9 cellular contexts compared by ENCODE assay signal in genomic region chr1:231612393-231613089, GRCh38. TPM values are rescaled to one million over a fixed set of nuclear protein-coding genes. Genes with fewer than 3 reads are reported as not detected.
DNase-seq lines count a peak whose midpoint lies in the region; ATAC-seq and TF ChIP-seq lines count a peak whose summit lies in the region.
"Had no signal": no experiment of that assay in that cellular context is flagged by ENCODE, and none has a peak within 500 bp of the region (broad histone marks: within the 10 kb centered on the region; RNA-seq: fewer than 3 reads in every experiment).

No MANE protein-coding gene starts in this region.

- TF ChIP-seq CTCF in OCI-LY7 (conservative IDR thresholded peaks at IDR 0.05; ENCODE audit: low read length): no peak
- TF ChIP-seq CTCF in osteocyte (IDR thresholded peaks at IDR 0.05): no peak

- H3K36me3 Mint-ChIP-seq in osteocyte (ENCODE audit: unreplicated experiment): peaks cover 3% of the 10 kb centered on the region

- intact Hi-C loops in OCI-LY7 (cut with micrococcal nuclease; ENCODE audit: unreplicated experiment): loop anchor here (5.0 kb wide), 1 partner anchor 635 kb away; the partner anchor contains the start of genes ARV1 and TTC13

- peak; percentile 78 for DNase-seq in OCI-LY7 (ENCODE audit: low spot score)
- DNase-seq in effector CD4-positive, alpha-beta T cell: peak; percentile 14
- DNase-seq in H7: no peak
- DNase-seq in NCI-H446 (lab: John Stamatoyannopoulos, UW): no peak
- no peak for DNase-seq in osteocyte (ENCODE audit: extremely low spot score, unreplicated experiment)
- DNase-seq in NCI-H524 (lab: John Stamatoyannopoulos, UW): no peak

- peaks cover 24% of the 10 kb centered on the region for H3K4me1 ChIP-seq in OCI-LY7 (ENCODE audit: insufficient read depth, low read length, poor library complexity, severe bottlenecking)

- H3K9me2 ChIP-seq in OCI-LY7 (ENCODE audit: insufficient read depth, low read length): no peaks in the 10 kb centered on the region

- no TSS peak for BruUV-seq in OCI-LY7 (replicated peaks; lab: Mats Ljungman, UMichigan)

- H3K27ac ChIP-seq in OCI-LY7 (ENCODE audit: low read depth, low read length, poor library complexity, severe bottlenecking): peak overlapping the region; percentile 26

- H3K27me3 Mint-ChIP-seq in osteocyte (ENCODE audit: unreplicated experiment): peaks cover 22% of the 10 kb centered on the region

- H3K27me3 ChIP-seq in H7 (ENCODE audit: control insufficient read depth, insufficient read depth, low read length): no peaks in the 10 kb centered on the region; the same call in 1 of the 2 replicates

- no peak overlapping the region for H3K27ac Mint-ChIP-seq in osteocyte (ENCODE audit: unreplicated experiment)

- no peaks in the 10 kb centered on the region for H3K79me2 ChIP-seq in OCI-LY7 (ENCODE audit: insufficient read depth, low read depth, low read length)

- peaks cover 6% of the 10 kb centered on the region; the same call in 1 of the 2 replicates for H3K9me3 ChIP-seq in OCI-LY7 (ENCODE audit: low read length)

- H3K4me1 Mint-ChIP-seq in osteocyte (ENCODE audit: unreplicated experiment): no peaks in the 10 kb centered on the region

- H2AFZ ChIP-seq in OCI-LY7 (ENCODE audit: low read length): no peak overlapping the region; the same call in 1 of the 2 replicates

- H3K36me3 ChIP-seq in OCI-LY7 (ENCODE audit: insufficient read depth, low read length): no peaks in the 10 kb centered on the region; the same call in 1 of the 2 replicates
- H3K36me3 ChIP-seq in H7 (replicated peaks; ENCODE audit: control insufficient read depth, insufficient read depth, low read length): no peaks in the 10 kb centered on the region

- ATAC-seq in GM18873 (IDR thresholded peaks at IDR 0.05; ENCODE audit: low FRiP score, unreplicated experiment) (peak; percentile 95), HG02870 (IDR thresholded peaks at IDR 0.05; ENCODE audit: unreplicated experiment) (peak; percentile 95)
- ATAC-seq: K562 had no signal

- POLR2A ChIA-PET in OCI-LY7 (lab: Charles Lee): interaction anchor here (2.0 kb wide), 1 partner anchor 275 kb away, joined by 5 read pairs; the partner anchor contains the start of genes EXOC8 and SPRTN

- H3K9me3 Mint-ChIP-seq in osteocyte (ENCODE audit: unreplicated experiment): no peaks in the 10 kb centered on the region

- 0 out of 2 replicates have a peak, but pooled peaks cover 3% of the 10 kb centered on the region for H4K20me1 ChIP-seq in OCI-LY7 (ENCODE audit: insufficient read depth, low read length)

- H3K4me3 Mint-ChIP-seq in osteocyte (ENCODE audit: unreplicated experiment): no peak overlapping the region

- H3K4me3 ChIP-seq in OCI-LY7 (ENCODE audit: low read depth, low read length, poor library complexity, severe bottlenecking) (peak overlapping the region; percentile 41), H7 (ENCODE audit: insufficient read depth, low read depth, low read length) (no peak overlapping the region)
- H3K4me3 ChIP-seq: K562 had no signal

- CTCF ChIA-PET in OCI-LY7 (lab: Charles Lee; ENCODE audit: unreplicated experiment): no interaction called here

- H3K4me2 ChIP-seq in OCI-LY7 (ENCODE audit: low read length): peak overlapping the region; percentile 73

RNA-seq across cellular contexts. Expression of gene DISC1, which starts 14.0 kb away (rescaled TPM):
- total RNA-seq in OCI-LY7 (2014; rRNA removed; shearing (Covaris generic)): not detected in 2 replicates
- total RNA-seq in OCI-LY7 (2022): 0.91 and 1.4 TPM in 2 replicates
- 5.6 and 6.3 TPM in 2 replicates for total RNA-seq in H7 (2014; rRNA removed; shearing (Covaris generic))
- 15.6 and 16.0 TPM in 2 replicates for total RNA-seq in osteocyte

Comparison
In these comparisons a context has a peak if more than half of its experiments do, and no peak if none do; other contexts are left out.
1. DNase-seq: peak in OCI-LY7 (single experiment) and effector CD4-positive, alpha-beta T cell (single experiment); none in H7 (single experiment), NCI-H446 (0 of 2), osteocyte (single experiment) and NCI-H524 (0 of 2).